8 cellular contexts compared by ENCODE assay signal in genomic region chr12:53500776-53501614, GRCh38. TPM values are rescaled to one million over a fixed set of nuclear protein-coding genes. Genes with fewer than 3 reads are reported as not detected.
DNase-seq lines count a peak whose midpoint lies in the region; ATAC-seq and TF ChIP-seq lines count a peak whose summit lies in the region.

Gene TARBP2 (plus strand): TSS chr12:53501283. CDS start chr12:53501409, 126 bp downstream.

- peak in 2 of 4 experiments; percentile 26 to 41 for TF ChIP-seq CTCF in prostate gland (IDR thresholded peaks at IDR 0.05)

- no peaks in the 10 kb centered on the region for H3K9me3 ChIP-seq in prostate gland

- peak within 1 kb of the TSS; percentile 97 for H3K27ac ChIP-seq in angular gyrus (ENCODE audit: low read depth, low read length)
- H3K27ac ChIP-seq in prostate gland, result peak within 1 kb of the TSS; percentile 95 to 97
- peak within 1 kb of the TSS; percentile 96 for H3K27ac ChIP-seq in urinary bladder (ENCODE audit: low read depth)

- WGBS in prostate gland, result under 1% methylated on average over 68 of the region's 74 CpGs
- under 1% methylated on average over 74 of the region's 74 CpGs for WGBS in urinary bladder

- ATAC-seq in GM18498 (IDR thresholded peaks at IDR 0.05; ENCODE audit: unreplicated experiment), result peak; percentile 70
- ATAC-seq in HG02938 (IDR thresholded peaks at IDR 0.05; ENCODE audit: unreplicated experiment), result peak; percentile 81
- ATAC-seq in left ventricle myocardium superior, result peak; percentile 87

- H3K4me3 ChIP-seq in prostate gland (peak within 1 kb of the TSS; percentile 50 to 65), urinary bladder (ENCODE audit: low read depth, low read length) (peak within 1 kb of the TSS; percentile 54)

- H3K27me3 ChIP-seq in prostate gland (replicated peaks; ENCODE audit: insufficient read depth), result no peaks in the 10 kb centered on the region

- H3K4me1 ChIP-seq in prostate gland (replicated peaks), result peaks cover 9% of the 10 kb centered on the region
- H3K4me1 ChIP-seq in urinary bladder (ENCODE audit: insufficient read depth), result no peaks in the 10 kb centered on the region

- intact Hi-C loops in left ventricle myocardium superior (cut with micrococcal nuclease), result loop anchor here (5.0 kb wide), 1 partner anchor 179 kb away; the partner anchor contains the start of gene AAAS
- intact Hi-C loops in prostate gland (cut with DNase I), result loop anchor here (5.0 to 10.0 kb wide), 3 partner anchors 49 to 446 kb away; partner anchors contain the start of genes AAAS, PCBP2 and TNS2

- TF ChIP-seq POLR2A in prostate gland (IDR thresholded peaks at IDR 0.05), result no peak

- DNase-seq in NCI-H187 (lab: John Stamatoyannopoulos, UW) (peak; percentile 99), T-helper 2 cell (peak; percentile 90 to 99 (median 97)), left ventricle myocardium superior (peak; percentile 97), prostate gland (ENCODE audit: low spot score) (peak; percentile 99)

- H3K36me3 ChIP-seq in prostate gland (no peaks in the 10 kb centered on the region), urinary bladder (ENCODE audit: insufficient read depth) (no peaks in the 10 kb centered on the region)

RNA-seq across cellular contexts. Expression of gene TARBP2, which starts in this region (rescaled TPM):
- 10.1 TPM for total RNA-seq in left ventricle myocardium superior
- 10 to 100 TPM; 23.4 to 45.7 TPM for total RNA-seq in prostate gland
- 22.2 TPM for total RNA-seq in urinary bladder
- 24.1 TPM for polyA plus RNA-seq in urinary bladder

Comparison
In these comparisons a context has a peak if more than half of its experiments do, and no peak if none do; other contexts are left out.
1. Peak in every context shown above with its lines: DNase-seq, ATAC-seq, H3K4me3 ChIP-seq and H3K27ac ChIP-seq.